Comparison of ENCODE assay signal across 8 cellular contexts in genomic region chr10:43461950-43462349, GRCh38. TPM values are rescaled to one million over a fixed set of nuclear protein-coding genes. Genes with fewer than 3 reads are reported as not detected.
DNase-seq lines count a peak whose midpoint lies in the region; ATAC-seq and TF ChIP-seq lines count a peak whose summit lies in the region.

No MANE protein-coding gene starts in this region.

- H3K36me3 Mint-ChIP-seq in activated CD4-positive, alpha-beta T cell treated with anti-CD3 and anti-CD28 coated beads, Interleukin-2, amount 10 ng/mL, durations not matched to agents 24 days and 14 days (ENCODE audit: low read depth): no peaks in the 10 kb centered on the region
- no peaks in the 10 kb centered on the region for H3K36me3 Mint-ChIP-seq in chondrocyte (ENCODE audit: low read depth)

- H3K9ac ChIP-seq in Karpas-422 (ENCODE audit: low read length): no peak overlapping the region

- H3K27ac ChIP-seq in Karpas-422 (ENCODE audit: low read length) (no peak overlapping the region), right lobe of liver (no peak overlapping the region), thyroid gland (no peak overlapping the region)

- intact Hi-C loops in activated CD4-positive, alpha-beta T cell treated with anti-CD3 and anti-CD28 coated beads, Interleukin-2, amount 10 ng/mL, durations not matched to agents 24 days and 14 days (cut with micrococcal nuclease): loop anchor here (2.0 kb wide), 3 partner anchors 113 to 257 kb away; no protein-coding TSS in a partner anchor
- intact Hi-C loops in right lobe of liver (cut with DNase I): loop anchor here in 1 of 2 donors (10.0 kb wide), 1 partner anchor 167 kb away; no protein-coding TSS in a partner anchor
- intact Hi-C loops in thyroid gland (cut with DNase I): loop anchor here (2.0 kb wide), 1 partner anchor 165 kb away; no protein-coding TSS in a partner anchor

- H3K4me1 Mint-ChIP-seq in activated CD4-positive, alpha-beta T cell treated with anti-CD3 and anti-CD28 coated beads, Interleukin-2, amount 10 ng/mL, durations not matched to agents 24 days and 14 days: peaks cover 9% of the 10 kb centered on the region
- no peaks in the 10 kb centered on the region for H3K4me1 Mint-ChIP-seq in chondrocyte (ENCODE audit: low read depth)

- ATAC-seq in GM21515 (IDR thresholded peaks at IDR 0.05; ENCODE audit: unreplicated experiment) (peak; percentile 62), right lobe of liver (peak; percentile 88 to 95 (median 92))

- no peaks in the 10 kb centered on the region for H3K9me3 Mint-ChIP-seq in activated CD4-positive, alpha-beta T cell treated with anti-CD3 and anti-CD28 coated beads, Interleukin-2, amount 10 ng/mL, durations not matched to agents 24 days and 14 days
- H3K9me3 Mint-ChIP-seq in chondrocyte (ENCODE audit: low read depth): no peaks in the 10 kb centered on the region

- no peaks in the 10 kb centered on the region for H3K79me2 ChIP-seq in Karpas-422 (ENCODE audit: low read length)

- no peak overlapping the region for H3K27ac Mint-ChIP-seq in activated CD4-positive, alpha-beta T cell treated with anti-CD3 and anti-CD28 coated beads, Interleukin-2, amount 10 ng/mL, durations not matched to agents 24 days and 14 days
- no peak overlapping the region for H3K27ac Mint-ChIP-seq in chondrocyte (ENCODE audit: unreplicated experiment)

- H3K36me3 ChIP-seq in Karpas-422 (ENCODE audit: insufficient read depth, low read length): no peaks in the 10 kb centered on the region
- H3K36me3 ChIP-seq in right lobe of liver: no peaks in the 10 kb centered on the region
- no peaks in the 10 kb centered on the region for H3K36me3 ChIP-seq in thyroid gland

- H3K27me3 ChIP-seq in Karpas-422 (ENCODE audit: low read length): no peaks in the 10 kb centered on the region
- no peaks in the 10 kb centered on the region for H3K27me3 ChIP-seq in right lobe of liver
- H3K27me3 ChIP-seq in thyroid gland: no peaks in the 10 kb centered on the region

- TF ChIP-seq CTCF in chondrocyte (IDR thresholded peaks at IDR 0.05) (peak; percentile 91), right lobe of liver (IDR thresholded peaks at IDR 0.05) (peak; percentile 75 to 78 (median 77)), thyroid gland (IDR thresholded peaks at IDR 0.05) (peak in 5 of 6 experiments; percentile 57 to 83 (median 65))

- peak; percentile 87 for DNase-seq in activated CD4-positive, alpha-beta T cell treated with anti-CD3 and anti-CD28 coated beads, Interleukin-2, amount 10 ng/mL, durations not matched to agents 24 days and 14 days
- DNase-seq in activated CD4-positive, alpha-beta T cell treated with anti-CD3 and anti-CD28 coated beads, Interleukin-2, amount 50 U/mL, for 1 hour: no peak
- DNase-seq in Karpas-422 (peak; percentile 93), OCI-M1 (lab: John Stamatoyannopoulos, UW) (peak; percentile 95), chondrocyte (ENCODE audit: low spot score) (no peak), right lobe of liver (no peak), thyroid gland (no peak)

- WGBS in right lobe of liver (ENCODE audit: insufficient coverage, low coverage, low lambda C conversion rate, missing lambda C conversion rate): 11% methylated on average over 5 of the region's 5 CpGs
- 46 to 53% methylated on average over 5 of the region's 5 CpGs for WGBS in thyroid gland, 2 donors

- no peaks in the 10 kb centered on the region for H3K9me2 ChIP-seq in Karpas-422 (replicated peaks; ENCODE audit: insufficient read depth, low read length)

- no peak overlapping the region for H3K4me3 Mint-ChIP-seq in activated CD4-positive, alpha-beta T cell treated with anti-CD3 and anti-CD28 coated beads, Interleukin-2, amount 10 ng/mL, durations not matched to agents 24 days and 14 days
- H3K4me3 Mint-ChIP-seq in chondrocyte (ENCODE audit: unreplicated experiment): no peak overlapping the region

- H2AFZ ChIP-seq in Karpas-422 (ENCODE audit: low read length): no peak overlapping the region

- H3K27me3 Mint-ChIP-seq in activated CD4-positive, alpha-beta T cell treated with anti-CD3 and anti-CD28 coated beads, Interleukin-2, amount 10 ng/mL, durations not matched to agents 24 days and 14 days: no peaks in the 10 kb centered on the region
- H3K27me3 Mint-ChIP-seq in chondrocyte (ENCODE audit: low read depth): no peaks in the 10 kb centered on the region

- H3K9me3 ChIP-seq in Karpas-422 (ENCODE audit: low read length) (no peaks in the 10 kb centered on the region), right lobe of liver (no peaks in the 10 kb centered on the region), thyroid gland (no peaks in the 10 kb centered on the region)

- no peak for TF ChIP-seq POLR2A in right lobe of liver (IDR thresholded peaks at IDR 0.05)
- TF ChIP-seq POLR2A in thyroid gland (IDR thresholded peaks at IDR 0.05): no peak

- no peak overlapping the region for H3K4me2 ChIP-seq in Karpas-422 (ENCODE audit: low read depth, low read length, poor library complexity, severe bottlenecking)

- H3K4me3 ChIP-seq in Karpas-422 (ENCODE audit: low read length) (no peak overlapping the region), right lobe of liver (peak overlapping the region in 2 of 3 donors; percentile 17), thyroid gland (replicated peaks in 1 of 3) (no peak overlapping the region)

- H3K4me1 ChIP-seq in Karpas-422 (ENCODE audit: low read length) (no peaks in the 10 kb centered on the region), right lobe of liver (no peaks in the 10 kb centered on the region), thyroid gland (no peaks in the 10 kb centered on the region)

- H4K20me1 ChIP-seq in Karpas-422 (ENCODE audit: insufficient read depth, low read depth, low read length): no peaks in the 10 kb centered on the region

RNA-seq across cellular contexts. Expression of gene ZNF487, which starts 25.0 kb away (rescaled TPM):
- 1.5 and 1.6 TPM in 2 replicates for total RNA-seq in activated CD4-positive, alpha-beta T cell treated with anti-CD3 and anti-CD28 coated beads, Interleukin-2, amount 10 ng/mL, durations not matched to agents 24 days and 14 days
- 11.5 and 11.8 TPM in 2 replicates for total RNA-seq in Karpas-422 (2014; rRNA removed; shearing (Covaris generic); ENCODE audit: low replicate concordance)
- total RNA-seq in chondrocyte: 2.1 to 2.7 TPM (median 2.6 TPM) in 3 replicates
- 1 to 10 TPM; 1.4 to 3.0 (median 1.8) TPM for total RNA-seq in right lobe of liver
- total RNA-seq in thyroid gland: 10 to 100 TPM; 11.9 to 21.7 (median 19.9) TPM

RNA-seq across cellular contexts. Expression of gene HNRNPF, which starts 53.0 kb away (rescaled TPM):
- 513 and 516 TPM in 2 replicates for total RNA-seq in activated CD4-positive, alpha-beta T cell treated with anti-CD3 and anti-CD28 coated beads, Interleukin-2, amount 10 ng/mL, durations not matched to agents 24 days and 14 days
- total RNA-seq in Karpas-422 (2014; rRNA removed; shearing (Covaris generic); ENCODE audit: low replicate concordance): 160 and 269 TPM in 2 replicates
- 122 to 126 TPM (median 123 TPM) in 3 replicates for total RNA-seq in chondrocyte
- 100 to 1,000 TPM; 106 to 160 (median 121) TPM for total RNA-seq in right lobe of liver
- 100 to 1,000 TPM; 148 to 158 (median 155) TPM for total RNA-seq in thyroid gland

Comparison
In these comparisons a context has a peak if more than half of its experiments do, and no peak if none do; other contexts are left out.
1. DNase-seq: peak in activated CD4-positive, alpha-beta T cell treated with anti-CD3 and anti-CD28 coated beads, Interleukin-2, amount 10 ng/mL, durations not matched to agents 24 days and 14 days (single experiment), Karpas-422 (single experiment) and OCI-M1 (single experiment); none in activated CD4-positive, alpha-beta T cell treated with anti-CD3 and anti-CD28 coated beads, Interleukin-2, amount 50 U/mL, for 1 hour (single experiment), chondrocyte (single experiment), right lobe of liver (0 of 3) and thyroid gland (0 of 2).
2. H3K4me3 ChIP-seq: peak in right lobe of liver (2 of 3); none in Karpas-422 (single experiment) and thyroid gland (0 of 3).
3. Peak in every context shown above with its lines, with median percentiles within 50 percentile points of each other: CTCF ChIP-seq.